Comparison of ENCODE assay signal across 10 cellular contexts in genomic region chr17:9783012-9783411, GRCh38. TPM values are rescaled to one million over a fixed set of nuclear protein-coding genes. Genes with fewer than 3 reads are reported as not detected.
"Had no signal": no experiment of that assay in that cellular context is flagged by ENCODE, and none has a peak within 500 bp of the region (broad histone marks: within the 10 kb centered on the region; RNA-seq: fewer than 3 reads in every experiment).

No MANE protein-coding gene starts in this region.

- H3K9ac ChIP-seq: GM23248 had no signal

- H3K27ac ChIP-seq: GM23248 had no signal

- H3K4me3 Mint-ChIP-seq: GM23338, HFFc6 had no signal

- H3K4me1 Mint-ChIP-seq: GM23338 had no signal

- H3K4me2 ChIP-seq: GM23338 had no signal

- H3K4me1 ChIP-seq: HAP-1 had no signal

- H3K27ac Mint-ChIP-seq: GM23338, HFFc6 had no signal

- H3K9me3 Mint-ChIP-seq: GM23338, HFFc6 had no signal

- H3K9me3 ChIP-seq: HAP-1 had no signal

- DNase-seq: GM23248, GOT3, H7, HCEC 1CT, HFFc6 had no signal

- H2AFZ ChIP-seq: GM23248, GM23338 had no signal

- ATAC-seq: GM23338, HCT116 had no signal

RNA-seq across cellular contexts. Expression of gene DHRS7C, which starts 8.4 kb away (rescaled TPM):
- total RNA-seq: GM23248, GM23338, H1, H4, H7, HFFc6 had no signal

RNA-seq across cellular contexts. Expression of gene GSG1L2, which starts 38.9 kb away (rescaled TPM):
- total RNA-seq: GM23248, GM23338, H1, H4, H7, HFFc6 had no signal

RNA-seq across cellular contexts. Expression of gene GLP2R, which starts 42.7 kb away (rescaled TPM):
- total RNA-seq: GM23248, GM23338, H1, H7, HFFc6 had no signal
